ENCODE assay signal across 1 cellular context in the genomic region with DNA sequence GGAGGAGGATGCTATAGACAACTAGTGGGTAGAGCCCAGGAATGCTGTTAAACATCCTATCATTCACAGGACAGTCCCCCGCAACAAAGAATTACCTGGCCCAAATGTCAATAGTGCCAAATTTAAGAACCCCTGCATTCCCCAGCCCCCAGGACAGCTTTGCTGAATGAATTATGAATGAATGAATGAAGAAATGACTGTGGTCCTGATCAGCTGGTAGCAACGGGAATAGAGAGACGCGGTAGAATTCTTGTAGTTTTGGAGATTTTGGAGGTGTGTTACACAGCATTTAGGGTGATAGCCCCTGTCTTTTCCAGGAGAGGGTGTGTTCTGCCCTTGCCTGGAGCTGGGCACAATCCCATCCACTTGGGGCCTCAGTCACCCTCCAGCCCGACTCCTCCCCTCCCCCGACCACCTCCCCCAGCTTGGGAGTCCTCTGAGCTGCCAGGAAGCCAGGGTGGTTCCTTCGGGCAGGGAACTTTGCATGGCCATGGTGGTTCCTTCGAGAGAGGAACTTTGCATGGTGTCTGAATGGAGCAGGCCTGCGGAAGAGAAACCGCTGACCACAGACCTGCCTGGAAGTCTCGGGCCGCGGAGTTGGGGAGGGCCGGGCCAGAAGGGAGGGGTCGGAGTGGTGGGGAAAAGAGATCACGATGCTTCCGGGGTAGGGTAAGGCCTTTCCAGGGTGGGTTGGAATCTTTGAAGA.
A peak's percentile ranks its signal among the peaks of the same experiment; 100 is the strongest.
TF ChIP-seq lines count a peak whose summit lies in the region.

No MANE protein-coding gene starts in this region.

TF ChIP-seq in GM12878, 131 proteins besides CTCF, POLR2A, EP300 and RAD21:
- TF ChIP-seq RUNX3 (IDR thresholded peaks at IDR 0.05; ENCODE audit: low read length) (peak; percentile 88), BHLHE40 (IDR thresholded peaks at IDR 0.05; ENCODE audit: borderline replicate concordance in 1 of 2, low read depth in 2 of 2, low read length in 1 of 2) (peak; percentile 50 to 59; a peak in 2 of 4 replicates), IKZF1 (conservative IDR thresholded peaks at IDR 0.05) (peak; percentile 34; the same call in 1 of the 2 replicates), HCFC1 (IDR thresholded peaks at IDR 0.05; ENCODE audit: low read length) (no peak), SPI1 (IDR thresholded peaks at IDR 0.05; ENCODE audit: borderline replicate concordance, insufficient read depth, low read depth, low read length) (peak; percentile 3; the same call in 1 of the 2 replicates), EED (IDR thresholded peaks at IDR 0.05; ENCODE audit: low read depth) (peak; percentile 55), IKZF2 (IDR thresholded peaks at IDR 0.05) (peak; percentile 67 to 72; a peak in 3 of 4 replicates), NFYA (IDR thresholded peaks at IDR 0.05; ENCODE audit: borderline replicate concordance, low read depth, low read length) (no peak), ZNF24 (IDR thresholded peaks at IDR 0.05) (peak; percentile 89)
